18 cellular contexts compared by ENCODE assay signal in the genomic region with DNA sequence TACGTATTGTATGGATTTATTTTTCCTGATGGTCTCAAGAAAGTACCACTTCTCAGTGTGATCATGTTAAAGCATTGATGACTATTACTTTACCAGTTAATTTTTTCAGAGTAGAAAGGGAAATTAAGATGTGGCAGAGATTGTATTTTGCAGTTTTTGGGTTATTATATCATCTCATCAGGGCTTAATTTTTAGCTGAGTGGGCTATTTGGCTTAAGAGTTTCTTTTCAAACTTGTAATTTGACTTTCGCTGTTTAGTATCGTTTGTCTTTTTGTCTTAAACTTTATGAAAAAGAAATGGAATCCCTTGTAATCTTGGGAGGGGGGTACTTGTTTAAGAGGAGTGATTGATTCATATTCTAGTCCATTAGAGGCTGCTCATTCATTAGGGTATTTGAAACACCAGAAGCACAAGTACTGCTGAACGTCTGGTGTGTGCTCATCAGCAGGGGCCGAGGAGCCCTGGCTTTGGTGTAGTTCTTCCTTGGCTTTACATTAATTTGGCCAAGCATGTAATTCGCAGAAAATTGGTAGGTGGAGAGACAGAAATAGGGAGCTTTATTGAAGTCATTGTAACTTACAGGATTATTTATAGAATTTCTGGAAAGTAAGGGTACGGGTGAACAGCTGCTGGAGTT.
DNase-seq lines count a peak whose midpoint lies in the region; ATAC-seq and TF ChIP-seq lines count a peak whose summit lies in the region.
"Had no signal": no experiment of that assay in that cellular context is flagged by ENCODE, and none has a peak within 500 bp of the region (broad histone marks: within the 10 kb centered on the region; RNA-seq: fewer than 3 reads in every experiment).

No MANE protein-coding gene starts in this region.

- no peak overlapping the region for H3K56ac ChIP-seq in IMR-90 (ENCODE audit: extremely low read depth, insufficient read depth, low read length)

- H3K4me2 ChIP-seq in IMR-90 (ENCODE audit: low read depth, low read length), result no peak overlapping the region

- POLR2A ChIA-PET in IMR-90 (lab: Charles Lee; ENCODE audit: unreplicated experiment), result no interaction called here

- no peak overlapping the region for H3K4ac ChIP-seq in IMR-90 (ENCODE audit: low read depth, low read length)

- no peak overlapping the region for H4K91ac ChIP-seq in IMR-90 (ENCODE audit: insufficient read depth, low read depth, low read length)

- CTCF ChIA-PET in IMR-90 (lab: Yijun Ruan, JAX), result no interaction called here

- H3K4me3 Mint-ChIP-seq in activated CD4-positive, alpha-beta T cell treated with anti-CD3 and anti-CD28 coated beads, Interleukin-2, amount 10 ng/mL, durations not matched to agents 24 days and 14 days, result peak overlapping the region; percentile 86
- H3K4me3 Mint-ChIP-seq in nephron, result no peak overlapping the region
- H3K4me3 Mint-ChIP-seq: dendritic cell treated with granulocyte-macrophage colony-stimulating factor and Interleukin-4, amounts not matched to agents 40 ng/mL and 50 ng/mL, for 4 days had no signal

- no peak overlapping the region for H2AFZ ChIP-seq in IMR-90 (replicated peaks; ENCODE audit: low read length, poor library complexity)

- no peak overlapping the region for H3K14ac ChIP-seq in IMR-90 (replicated peaks; ENCODE audit: low read depth, low read length)

- TF ChIP-seq CTCF in IMR-90 (conservative IDR thresholded peaks at IDR 0.05; ENCODE audit: low read depth, low read length), result no peak
- no peak for TF ChIP-seq CTCF in nephron (IDR thresholded peaks at IDR 0.05; ENCODE audit: unreplicated experiment in 3 of 3)

- no peak overlapping the region for H2AK5ac ChIP-seq in IMR-90 (ENCODE audit: low read depth, low read length)

- peaks cover 2% of the 10 kb centered on the region for H3K27me3 Mint-ChIP-seq in activated CD4-positive, alpha-beta T cell treated with anti-CD3 and anti-CD28 coated beads, Interleukin-2, amount 10 ng/mL, durations not matched to agents 24 days and 14 days
- H3K27me3 Mint-ChIP-seq in nephron (ENCODE audit: low read depth), result no peaks in the 10 kb centered on the region

- no peak for TF ChIP-seq POLR2A in IMR-90 (IDR thresholded peaks at IDR 0.05; ENCODE audit: low read depth, low read length)

- H3K9me1 ChIP-seq in IMR-90 (ENCODE audit: insufficient read depth, low read length), result no peaks in the 10 kb centered on the region

- H3K36me3 ChIP-seq in IMR-90 (ENCODE audit: control insufficient read depth, insufficient read depth, low read length), result no peaks in the 10 kb centered on the region
- H3K36me3 ChIP-seq in adipocyte (ENCODE audit: control insufficient read depth, insufficient read depth, low read length, severe bottlenecking), result no peaks in the 10 kb centered on the region
- H3K36me3 ChIP-seq: esophagus muscularis mucosa, ovary had no signal

- no TSS peak for BruUV-seq in IMR-90 (replicated peaks; lab: Mats Ljungman, UMichigan)

- WGBS in IMR-90 (ENCODE audit: extremely low coverage in 2 of 2, insufficient read length in 1 of 2), 2 experiments, result 70% methylated on average over 2 of the region's 7 CpGs; no CpG with 5 or more reads in 1 of the 2 experiments

- intact Hi-C loops in activated CD4-positive, alpha-beta T cell treated with anti-CD3 and anti-CD28 coated beads, Interleukin-2, amount 10 ng/mL, durations not matched to agents 24 days and 14 days (cut with micrococcal nuclease), result loop anchor here (2.0 to 5.0 kb wide), 2 partner anchors 47 to 110 kb away; a partner anchor contains a TSS
- intact Hi-C loops in IMR-90 (cut with micrococcal nuclease), result no loop called here

- H3K79me1 ChIP-seq in IMR-90 (ENCODE audit: low read depth in 1 of 2, low read length in 2 of 2), result no peaks in the 10 kb centered on the region

- no peaks in the 10 kb centered on the region for H3K9me3 Mint-ChIP-seq in activated CD4-positive, alpha-beta T cell treated with anti-CD3 and anti-CD28 coated beads, Interleukin-2, amount 10 ng/mL, durations not matched to agents 24 days and 14 days
- no peaks in the 10 kb centered on the region for H3K9me3 Mint-ChIP-seq in nephron
- H3K9me3 Mint-ChIP-seq: dendritic cell treated with granulocyte-macrophage colony-stimulating factor and Interleukin-4, amounts not matched to agents 40 ng/mL and 50 ng/mL, for 4 days had no signal

- dilution Hi-C loops in IMR-90 (cut with HindIII; ENCODE audit: low sequenced_read_pairs, unreplicated experiment), result no loop called here

- H3K4me1 ChIP-seq in IMR-90 (ENCODE audit: control insufficient read depth, insufficient read depth, low read length) (peaks cover 4% of the 10 kb centered on the region), adipocyte (ENCODE audit: control insufficient read depth, insufficient read depth, low read length) (peaks cover 19% of the 10 kb centered on the region)
- H3K4me1 ChIP-seq: esophagus muscularis mucosa had no signal

- in situ Hi-C loops in IMR-90 (cut with MboI; ENCODE audit: low sequenced_read_pairs), result no loop called here

- H2BK5ac ChIP-seq in IMR-90 (ENCODE audit: low read depth, low read length, poor library complexity, severe bottlenecking), result no peak overlapping the region

- H3K27ac ChIP-seq in IMR-90 (ENCODE audit: insufficient read depth, low read length), result no peak overlapping the region
- H3K27ac ChIP-seq: esophagus muscularis mucosa, ovary had no signal

- H2AK9ac ChIP-seq in IMR-90 (replicated peaks; ENCODE audit: low read depth, low read length, poor library complexity), result no peak overlapping the region

- no peaks in the 10 kb centered on the region for H4K20me1 ChIP-seq in IMR-90 (ENCODE audit: insufficient read depth, low read length)

- no peak overlapping the region for H2BK120ac ChIP-seq in IMR-90 (ENCODE audit: low read depth, low read length)

- peaks cover 48% of the 10 kb centered on the region for H3K4me1 Mint-ChIP-seq in activated CD4-positive, alpha-beta T cell treated with anti-CD3 and anti-CD28 coated beads, Interleukin-2, amount 10 ng/mL, durations not matched to agents 24 days and 14 days
- peaks cover 24% of the 10 kb centered on the region for H3K4me1 Mint-ChIP-seq in nephron

- no peak for DNase-seq in activated CD4-positive, alpha-beta T cell treated with anti-CD3 and anti-CD28 coated beads, Interleukin-2, amount 10 ng/mL, durations not matched to agents 24 days and 14 days
- DNase-seq in activated CD4-positive, alpha-beta T cell treated with anti-CD3 and anti-CD28 coated beads, Interleukin-2, amount 50 U/mL, for 4 hours, result no peak
- DNase-seq in IMR-90, result no peak
- DNase-seq in adipocyte (ENCODE audit: low read depth), result no peak
- DNase-seq in NCI-H2029 treated with DMSO at 0.1 percent for 48 hours (lab: John Stamatoyannopoulos, UW), result no peak
- no peak for DNase-seq in kidney tubule cell (ENCODE audit: low spot score)
- DNase-seq in NCI-H1436 treated with DMSO at 0.1 percent for 48 hours (lab: John Stamatoyannopoulos, UW), result no peak
- DNase-seq: activated CD8-positive, alpha-beta memory T cell treated with anti-CD3 and anti-CD28 coated beads, Interleukin-2, amount 50 U/mL, for 48 hours; aorta; HCEC 1CT; mucosa of descending colon; NCI-H1092 treated with DMSO at 0.1 percent for 48 hours; NCI-H345; ovary; substantia nigra had no signal

- H4K8ac ChIP-seq in IMR-90 (ENCODE audit: low read depth in 2 of 2, low read length in 2 of 2), result no peak overlapping the region

- no peak for ATAC-seq in IMR-90 (ENCODE audit: low read depth)
- ATAC-seq: mucosa of descending colon had no signal

- no peak overlapping the region for H3K23ac ChIP-seq in IMR-90 (ENCODE audit: low read depth, low read length)

- H3K4me3 ChIP-seq in IMR-90 (ENCODE audit: insufficient read depth, low read depth, low read length), result no peak overlapping the region
- peak overlapping the region; percentile 36 for H3K4me3 ChIP-seq in adipocyte (ENCODE audit: low read length)
- H3K4me3 ChIP-seq: esophagus muscularis mucosa, mucosa of descending colon, ovary had no signal

- H4K5ac ChIP-seq in IMR-90 (ENCODE audit: low read depth, low read length), result no peak overlapping the region

- H3K18ac ChIP-seq in IMR-90 (ENCODE audit: low read depth, low read length), result no peak overlapping the region

- H3K27ac Mint-ChIP-seq in activated CD4-positive, alpha-beta T cell treated with anti-CD3 and anti-CD28 coated beads, Interleukin-2, amount 10 ng/mL, durations not matched to agents 24 days and 14 days, result peak overlapping the region; percentile 95
- H3K27ac Mint-ChIP-seq in nephron, result peak overlapping the region in 2 of 3 experiments; percentile 15 to 19
- H3K27ac Mint-ChIP-seq: dendritic cell treated with granulocyte-macrophage colony-stimulating factor and Interleukin-4, amounts not matched to agents 40 ng/mL and 50 ng/mL, for 4 days had no signal

- no peak overlapping the region for H2BK15ac ChIP-seq in IMR-90 (ENCODE audit: low read depth, low read length)

- no peak for TF ChIP-seq RAD21 in IMR-90 (IDR thresholded peaks at IDR 0.05; ENCODE audit: low read length)

- peaks cover 37% of the 10 kb centered on the region for H3K36me3 Mint-ChIP-seq in activated CD4-positive, alpha-beta T cell treated with anti-CD3 and anti-CD28 coated beads, Interleukin-2, amount 10 ng/mL, durations not matched to agents 24 days and 14 days (ENCODE audit: low read depth)
- no peaks in the 10 kb centered on the region for H3K36me3 Mint-ChIP-seq in nephron (ENCODE audit: low read depth)

- no peaks in the 10 kb centered on the region; the same call in 1 of the 2 replicates for H3K27me3 ChIP-seq in IMR-90 (ENCODE audit: control insufficient read depth, insufficient read depth, low read length)
- no peaks in the 10 kb centered on the region for H3K27me3 ChIP-seq in adipocyte (replicated peaks; ENCODE audit: control insufficient read depth, insufficient read depth, low read length)
- H3K27me3 ChIP-seq: esophagus muscularis mucosa, ovary had no signal

- H3K9ac ChIP-seq in IMR-90 (ENCODE audit: low read depth, low read length), result no peak overlapping the region
- H3K9ac ChIP-seq in adipocyte (ENCODE audit: low read length), result peak overlapping the region; percentile 39

- no peak overlapping the region for H2BK20ac ChIP-seq in IMR-90 (ENCODE audit: low read depth, low read length)

- H3K9me3 ChIP-seq in IMR-90 (ENCODE audit: control insufficient read depth, insufficient read depth, low read length) (no peaks in the 10 kb centered on the region), adipocyte (ENCODE audit: control insufficient read depth, low read length) (no peaks in the 10 kb centered on the region)
- H3K9me3 ChIP-seq: esophagus muscularis mucosa, mucosa of descending colon, ovary had no signal

TF ChIP-seq in IMR-90, 13 proteins besides CTCF, POLR2A, EP300 and RAD21:
- TF ChIP-seq FOS (IDR thresholded peaks at IDR 0.05; ENCODE audit: low read depth, low read length) (no peak), MXI1 (IDR thresholded peaks at IDR 0.05; ENCODE audit: borderline replicate concordance, low read depth, low read length) (no peak), MAFK (IDR thresholded peaks at IDR 0.05; ENCODE audit: low read depth, low read length) (peak; percentile 54)
